ENCODE assay signal across 8 cellular contexts in the genomic region with DNA sequence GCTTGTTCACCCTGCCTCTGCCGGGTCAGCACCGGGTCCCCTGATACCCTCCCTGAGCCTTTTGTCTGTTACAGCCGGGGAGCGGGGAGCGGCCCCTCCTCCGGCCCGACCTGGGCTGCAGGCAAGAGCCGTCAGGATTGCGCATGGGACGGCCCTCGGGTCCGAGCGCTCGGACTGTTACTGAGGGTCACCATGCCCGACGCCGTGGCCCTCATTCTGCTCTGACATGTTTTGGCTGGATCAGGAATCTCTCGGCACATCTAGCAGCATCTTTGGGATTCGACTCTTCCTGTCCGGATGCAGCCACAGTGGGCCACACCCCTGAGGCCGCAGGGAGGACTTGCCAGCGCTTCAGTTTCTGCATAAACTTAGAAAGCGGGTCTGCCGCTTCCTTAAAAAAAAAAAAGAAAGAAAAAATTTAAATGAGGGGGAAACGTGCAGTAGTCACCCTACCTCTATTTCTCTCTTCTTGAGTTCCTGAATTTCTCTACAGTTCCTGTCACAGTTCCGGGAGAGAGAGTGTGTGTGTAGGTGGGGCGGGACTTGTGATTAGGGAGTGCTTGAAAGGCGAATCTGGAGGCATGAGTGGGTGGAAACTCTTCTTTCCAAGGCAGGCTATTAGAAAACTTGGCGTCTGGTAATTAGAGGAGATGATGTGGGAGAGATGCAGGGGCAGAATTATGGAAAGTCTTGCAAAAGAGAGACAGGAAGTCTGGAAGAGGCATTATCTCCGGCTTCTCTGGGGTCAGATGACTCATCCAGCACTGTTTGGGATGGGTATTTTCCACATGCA. TPM values are rescaled to one million over a fixed set of nuclear protein-coding genes. Genes with fewer than 3 reads are reported as not detected.
DNase-seq lines count a peak whose midpoint lies in the region; ATAC-seq and TF ChIP-seq lines count a peak whose summit lies in the region.

No MANE protein-coding gene starts in this region.

- H3K14ac ChIP-seq in neuronal stem cell (ENCODE audit: low read length), result no peak overlapping the region

- H3K27me3 ChIP-seq in Peyer's patch (no peaks in the 10 kb centered on the region), neuronal stem cell (ENCODE audit: control insufficient read depth in 3 of 3, insufficient read depth in 3 of 3, low read depth in 1 of 3, low read length in 3 of 3) (no peaks in the 10 kb centered on the region), aorta (ENCODE audit: control insufficient read depth in 1 of 2, insufficient read depth in 2 of 2, low read length in 1 of 2) (no peaks in the 10 kb centered on the region)

- ATAC-seq in activated naive CD4-positive, alpha-beta T cell treated with anti-CD3 and anti-CD28 coated beads, Interleukin-2, amount 50 U/mL, for 72 hours, result no peak
- ATAC-seq in aorta (ENCODE audit: low FRiP score) (peak; percentile 42), GM18868 (IDR thresholded peaks at IDR 0.05; ENCODE audit: unreplicated experiment) (no peak)

- H3K18ac ChIP-seq in neuronal stem cell (ENCODE audit: low read length), result peak overlapping the region; percentile 97

- DNase-seq in GF-D8 (lab: John Stamatoyannopoulos, UW) (peak; percentile 78), HT-29 (ENCODE audit: low spot score) (peak; percentile 73), Peyer's patch (peak in 2 of 3 donors; percentile 59 to 80), glomerular visceral epithelial cell (ENCODE audit: extremely low spot score) (peak; percentile 82), neuronal stem cell (ENCODE audit: low spot score) (peak; percentile 41), aorta (peak; percentile 79 to 83)
- DNase-seq in activated naive CD4-positive, alpha-beta T cell treated with anti-CD3 and anti-CD28 coated beads, Interleukin-2, amount 50 U/mL, for 72 hours (ENCODE audit: low spot score in 2 of 2), result no peak

- peak overlapping the region; percentile 93 to 95 for H3K27ac Mint-ChIP-seq in activated naive CD4-positive, alpha-beta T cell treated with anti-CD3 and anti-CD28 coated beads, Interleukin-2, amount 50 U/mL, for 72 hours

- H3K9me3 ChIP-seq in Peyer's patch, result no peaks in the 10 kb centered on the region
- H3K9me3 ChIP-seq in neuronal stem cell (replicated peaks in 1 of 2; ENCODE audit: control insufficient read depth in 2 of 2, insufficient read depth in 1 of 2, low read depth in 1 of 2, low read length in 2 of 2), result no peaks in the 10 kb centered on the region
- no peaks in the 10 kb centered on the region for H3K9me3 ChIP-seq in aorta (ENCODE audit: control insufficient read depth, low read length)

- H3K36me3 ChIP-seq in Peyer's patch (peaks cover 0 to 5% (median 0%) of the 10 kb centered on the region in 3 donors), neuronal stem cell (replicated peaks in 1 of 2; ENCODE audit: control insufficient read depth in 2 of 2, insufficient read depth in 2 of 2, low read length in 2 of 2) (peaks cover 0 to 7% of the 10 kb centered on the region in 2 donors), aorta (ENCODE audit: control insufficient read depth in 1 of 2, insufficient read depth in 2 of 2, low read length in 1 of 2) (no peaks in the 10 kb centered on the region)

- H3K4me2 ChIP-seq in neuronal stem cell (ENCODE audit: insufficient read depth, low read length, poor library complexity, severe bottlenecking), result peak overlapping the region; percentile 85

- peak overlapping the region; percentile 91 to 97 (median 96) for H3K27ac ChIP-seq in Peyer's patch
- H3K27ac ChIP-seq in neuronal stem cell (replicated peaks; ENCODE audit: low read length), result peak overlapping the region; percentile 81
- H3K27ac ChIP-seq in aorta (ENCODE audit: low read depth in 1 of 2, low read length in 2 of 2), result peak overlapping the region; percentile 32 to 93

- peak overlapping the region; percentile 49 for H2AK5ac ChIP-seq in neuronal stem cell (ENCODE audit: low read depth, low read length)

- no peak overlapping the region for H2BK12ac ChIP-seq in neuronal stem cell (ENCODE audit: low read length)

- H4K91ac ChIP-seq in neuronal stem cell (ENCODE audit: low read depth, low read length, poor library complexity), result no peak overlapping the region

- no peak for TF ChIP-seq CTCF in Peyer's patch (IDR thresholded peaks at IDR 0.05)

- H3K36me3 Mint-ChIP-seq in activated naive CD4-positive, alpha-beta T cell treated with anti-CD3 and anti-CD28 coated beads, Interleukin-2, amount 50 U/mL, for 72 hours, result peaks cover 4 to 39% of the 10 kb centered on the region in 2 donors

- no peak overlapping the region for H3K4ac ChIP-seq in neuronal stem cell (ENCODE audit: low read length)

- no peak overlapping the region for H4K8ac ChIP-seq in neuronal stem cell (ENCODE audit: low read depth, low read length)

- H2BK15ac ChIP-seq in neuronal stem cell (ENCODE audit: low read length), result no peak overlapping the region

- H3K9ac ChIP-seq in neuronal stem cell (ENCODE audit: low read depth, low read length, poor library complexity), result peak overlapping the region; percentile 96

- peak; percentile 16 to 25 for TF ChIP-seq POLR2A in Peyer's patch (IDR thresholded peaks at IDR 0.05)

- intact Hi-C loops in aorta (cut with DNase I), result loop anchor here in 1 of 2 donors (2.0 kb wide), 1 partner anchor 157 kb away; the partner anchor contains the start of gene MERTK

- H3K4me1 ChIP-seq in Peyer's patch (peaks cover 0 to 47% (median 8%) of the 10 kb centered on the region in 4 donors), neuronal stem cell (ENCODE audit: control insufficient read depth in 2 of 2, insufficient read depth in 1 of 2, low read depth in 1 of 2, low read length in 2 of 2) (peaks cover 5 to 9% of the 10 kb centered on the region in 2 donors), aorta (ENCODE audit: control insufficient read depth in 1 of 2, insufficient read depth in 2 of 2, low read length in 2 of 2) (no peaks in the 10 kb centered on the region)

- peak overlapping the region; percentile 59 to 91 (median 82) for H3K4me3 ChIP-seq in Peyer's patch
- H3K4me3 ChIP-seq in neuronal stem cell (ENCODE audit: low read length in 2 of 2), result peak overlapping the region; percentile 76 to 86
- peak overlapping the region; percentile 64 to 78 for H3K4me3 ChIP-seq in aorta (ENCODE audit: low read length in 2 of 2)

- peak overlapping the region; percentile 72 for H2BK5ac ChIP-seq in neuronal stem cell (ENCODE audit: low read length)

- peak overlapping the region; percentile 37 for H2BK120ac ChIP-seq in neuronal stem cell (ENCODE audit: low read depth, low read length)

- H3K23ac ChIP-seq in neuronal stem cell (ENCODE audit: low read depth, low read length, poor library complexity), result peak overlapping the region; percentile 94

- WGBS in neuronal stem cell (ENCODE audit: extremely low coverage in 2 of 2, insufficient read length in 2 of 2, insufficient replicate concordance in 1 of 2), 2 donors, result no CpG with 5 or more reads among the region's 30 CpGs
- 0 to 1% methylated on average over 30 of the region's 30 CpGs for WGBS in aorta, 2 donors

- H3K79me1 ChIP-seq in neuronal stem cell (ENCODE audit: low read depth, low read length), result no peaks in the 10 kb centered on the region

- H3K9me3 Mint-ChIP-seq in activated naive CD4-positive, alpha-beta T cell treated with anti-CD3 and anti-CD28 coated beads, Interleukin-2, amount 50 U/mL, for 72 hours, result no peaks in the 10 kb centered on the region

- peak overlapping the region; percentile 90 for H2AFZ ChIP-seq in neuronal stem cell (ENCODE audit: low read length)

RNA-seq across cellular contexts. Expression of gene TMEM87B, which starts 1.0 kb away (rescaled TPM):
- total RNA-seq in HT-29 (2014; rRNA removed; shearing (Covaris generic)), result 9.1 and 18.7 TPM in 2 replicates
- total RNA-seq in Peyer's patch, result 10 to 100 TPM; 22.3 to 85.6 (median 48.6) TPM
- total RNA-seq in activated naive CD4-positive, alpha-beta T cell treated with anti-CD3 and anti-CD28 coated beads, Interleukin-2, amount 50 U/mL, for 72 hours, result 10 to 100 TPM; 16.8 to 26.2 TPM
- 12.8 TPM for polyA plus RNA-seq in neuronal stem cell (2013, experiment 1 of 2)
- 13.1 TPM for polyA plus RNA-seq in neuronal stem cell (2013, experiment 2 of 2)
- 10 to 100 TPM; 28.3 to 31.5 TPM for total RNA-seq in aorta
- 10 to 100 TPM in 1 of 2 donors, 1 to 10 TPM in 1; 5.4 to 11.6 TPM for polyA plus RNA-seq in aorta

Comparison
In these comparisons a context has a peak if more than half of its experiments do, and no peak if none do; other contexts are left out.
1. DNase-seq: peak in GF-D8 (single experiment), HT-29 (single experiment), Peyer's patch (2 of 3), glomerular visceral epithelial cell (single experiment), neuronal stem cell (single experiment) and aorta (2 of 2); none in activated naive CD4-positive, alpha-beta T cell treated with anti-CD3 and anti-CD28 coated beads, Interleukin-2, amount 50 U/mL, for 72 hours (0 of 2).
2. Peak in every context shown above with its lines, with median percentiles within 50 percentile points of each other: H3K27ac ChIP-seq and H3K4me3 ChIP-seq.